Comparison of ENCODE assay signal across 1 cellular context in the genomic region with DNA sequence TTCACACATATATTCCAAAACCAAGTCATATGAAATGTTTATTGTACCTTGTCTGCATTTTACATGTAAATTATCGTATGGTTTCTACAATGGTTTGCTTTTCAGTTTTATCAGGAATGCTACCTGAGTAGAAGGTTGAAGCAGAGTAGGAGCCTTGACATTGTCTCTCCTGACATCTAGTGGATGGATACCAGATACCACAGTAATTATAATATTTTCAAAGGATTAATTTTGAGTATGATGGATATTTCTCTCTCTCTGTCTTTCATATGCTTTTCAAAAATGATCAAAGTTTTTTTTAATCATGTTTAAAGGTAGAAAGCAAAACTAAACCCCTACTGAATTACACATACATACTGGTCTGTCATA.
TF ChIP-seq lines count a peak whose summit lies in the region.

No MANE protein-coding gene starts in this region.

TF ChIP-seq in WTC11, 78 proteins besides CTCF, POLR2A, EP300 and RAD21 (continued from another document):
- TF ChIP-seq ZNF425 (CRISPR knock-in tag; conservative IDR thresholded peaks at IDR 0.05) (no peak), CBFB (CRISPR knock-in tag; IDR thresholded peaks at IDR 0.05; ENCODE audit: low read depth) (no peak), OVOL2 (CRISPR knock-in tag; IDR thresholded peaks at IDR 0.05; ENCODE audit: borderline replicate concordance) (no peak), GABPB1 (CRISPR knock-in tag; IDR thresholded peaks at IDR 0.05) (no peak)
